8 cellular contexts compared by ENCODE assay signal in genomic region chr1:156337888-156338179, GRCh38. TPM values are rescaled to one million over a fixed set of nuclear protein-coding genes. Genes with fewer than 3 reads are reported as not detected.
A peak's percentile ranks its signal among the peaks of the same experiment; 100 is the strongest.
DNase-seq lines count a peak whose midpoint lies in the region; ATAC-seq, FAIRE-seq and TF ChIP-seq lines count a peak whose summit lies in the region.

No MANE protein-coding gene starts in this region.

- FAIRE-seq in astrocyte (lab: Jason Lieb, UNC) = no peak

- peaks cover 43% of the 10 kb centered on the region for H4K20me1 ChIP-seq in astrocyte (ENCODE audit: insufficient read depth, low read length)

- peaks cover 47% of the 10 kb centered on the region for H3K79me2 ChIP-seq in astrocyte (ENCODE audit: insufficient read depth, low read length)

- peaks cover 10% of the 10 kb centered on the region for H3K36me3 Mint-ChIP-seq in astrocyte (ENCODE audit: low read depth, unreplicated experiment)

- H3K4me3 Mint-ChIP-seq in astrocyte (ENCODE audit: unreplicated experiment) = peak overlapping the region; percentile 100

- no peaks in the 10 kb centered on the region for H3K27me3 Mint-ChIP-seq in astrocyte (ENCODE audit: low read depth, unreplicated experiment)

- H3K9me3 ChIP-seq in astrocyte (ENCODE audit: insufficient read depth, low read depth, low read length) (no peaks in the 10 kb centered on the region), right lobe of liver (no peaks in the 10 kb centered on the region), transverse colon (no peaks in the 10 kb centered on the region)

- peak overlapping the region; percentile 86 for H3K4me2 ChIP-seq in astrocyte (ENCODE audit: low read length)

- in situ Hi-C loops in transverse colon (cut with MboI; ENCODE audit: low pct_ligation_motif_present in 1 of 4, low pct_unique_long_range_greater_than_20kb in 1 of 4, low sequenced_read_pairs in 3 of 4) = no loop called here

- H3K4me3 ChIP-seq in AG10803 (ENCODE audit: low read length) (peak overlapping the region; percentile 95), astrocyte (ENCODE audit: insufficient read depth, low read depth, low read length) (peak overlapping the region; percentile 93), right lobe of liver (peak overlapping the region; percentile 62 to 91 (median 82)), transverse colon (peak overlapping the region; percentile 65 to 99 (median 89))

- H3K9ac ChIP-seq in astrocyte (ENCODE audit: low read length) = peak overlapping the region; percentile 91

- H3K27me3 ChIP-seq in astrocyte (ENCODE audit: insufficient read depth, low read length) (no peaks in the 10 kb centered on the region), right lobe of liver (no peaks in the 10 kb centered on the region), transverse colon (no peaks in the 10 kb centered on the region)

- H3K4me1 Mint-ChIP-seq in astrocyte (ENCODE audit: low read depth, unreplicated experiment) = peaks cover 1% of the 10 kb centered on the region

- H3K27ac ChIP-seq in astrocyte (ENCODE audit: low read depth, low read length) (peak overlapping the region; percentile 76), right lobe of liver (peak overlapping the region; percentile 47 to 86 (median 70)), transverse colon (peak overlapping the region; percentile 86 to 92 (median 90))

- ATAC-seq in HG02970 (IDR thresholded peaks at IDR 0.05; ENCODE audit: low FRiP score, unreplicated experiment) (peak; percentile 2), right lobe of liver (peak in 1 of 4 donors; percentile 0), HG03565 (IDR thresholded peaks at IDR 0.05; ENCODE audit: unreplicated experiment) (no peak), GM19035 (IDR thresholded peaks at IDR 0.05; ENCODE audit: unreplicated experiment) (no peak)

- H3K36me3 ChIP-seq in astrocyte (ENCODE audit: insufficient read depth, low read length) (peaks cover 29% of the 10 kb centered on the region), right lobe of liver (peaks cover 0 to 30% (median 14%) of the 10 kb centered on the region in 4 donors), transverse colon (peaks cover 0 to 19% (median 8%) of the 10 kb centered on the region in 4 donors)

- peak overlapping the region; percentile 89 for H2AFZ ChIP-seq in astrocyte (ENCODE audit: low read depth, low read length)

- TF ChIP-seq CTCF in AG10803 (conservative IDR thresholded peaks at IDR 0.05; ENCODE audit: low read length) = no peak
- TF ChIP-seq CTCF in astrocyte (IDR thresholded peaks at IDR 0.05; ENCODE audit: insufficient read depth, low read depth, low read length) = no peak
- no peak for TF ChIP-seq CTCF in right lobe of liver (IDR thresholded peaks at IDR 0.05)
- TF ChIP-seq CTCF in transverse colon (IDR thresholded peaks at IDR 0.05) = no peak

- no peak for DNase-seq in AG10803 (ENCODE audit: low read depth)
- no peak for DNase-seq in astrocyte (ENCODE audit: low read depth)
- peak in 1 of 3 donors; percentile 45 for DNase-seq in right lobe of liver
- DNase-seq in transverse colon = no peak
- no peak for DNase-seq in NCI-H748 (lab: John Stamatoyannopoulos, UW; ENCODE audit: unreplicated experiment)

- no peak for TF ChIP-seq EP300 in transverse colon (IDR thresholded peaks at IDR 0.05; ENCODE audit: low read depth)

- 0% methylated on average over 8 of the region's 14 CpGs for WGBS in right lobe of liver (ENCODE audit: insufficient coverage, low coverage, low lambda C conversion rate, missing lambda C conversion rate)
- WGBS in transverse colon (ENCODE audit: low coverage in 1 of 2), 2 donors = 0% methylated on average over 8 to 14 of the region's 14 CpGs

- TF ChIP-seq POLR2A in right lobe of liver (IDR thresholded peaks at IDR 0.05) (no peak), transverse colon (IDR thresholded peaks at IDR 0.05) (no peak)

- peaks cover 2% of the 10 kb centered on the region for H3K9me3 Mint-ChIP-seq in astrocyte (ENCODE audit: unreplicated experiment)

- H3K27ac Mint-ChIP-seq in astrocyte (ENCODE audit: unreplicated experiment) = peak overlapping the region; percentile 95

- H3K4me1 ChIP-seq in astrocyte (ENCODE audit: insufficient read depth, low read length) (peaks cover 17% of the 10 kb centered on the region), right lobe of liver (peaks cover 0 to 15% (median 3%) of the 10 kb centered on the region in 4 donors), transverse colon (peaks cover 13 to 21% (median 19%) of the 10 kb centered on the region in 4 donors)

- intact Hi-C loops in right lobe of liver (cut with DNase I) (no loop called here), transverse colon (cut with DNase I; ENCODE audit: low total_unique reads) (no loop called here)

RNA-seq across cellular contexts. Expression of gene CCT3, which starts 0.3 kb away (rescaled TPM):
- 343 and 360 TPM in 2 replicates for total RNA-seq in astrocyte
- 100 to 1,000 TPM in 3 of 6 experiments, 10 to 100 TPM in 3; 79.3 to 179 (median 115) TPM for total RNA-seq in right lobe of liver
- total RNA-seq in transverse colon = 100 to 1,000 TPM in 2 of 4 donors, 10 to 100 TPM in 2; 55.1 to 145 (median 90.7) TPM

RNA-seq across cellular contexts. Expression of gene TSACC, which starts 0.5 kb away (rescaled TPM):
- total RNA-seq in astrocyte (1.0 and 1.2 TPM in 2 replicates), right lobe of liver (1 to 10 TPM in 2 of 6 experiments, under 1 TPM in 2, not detected in 2; 0.37 to 1.1 (median 0.99) TPM), transverse colon (not detected)

RNA-seq across cellular contexts. Expression of gene RHBG, which starts 31.2 kb away (rescaled TPM):
- total RNA-seq in astrocyte (not detected in 2 replicates), right lobe of liver (1 to 10 TPM in 2 of 6 experiments, under 1 TPM in 2, not detected in 2; 0.42 to 1.6 (median 1.1) TPM), transverse colon (not detected)

RNA-seq across cellular contexts. Expression of gene VHLL, which starts 38.7 kb away (rescaled TPM):
- total RNA-seq in astrocyte = 0.34 TPM in 1 of 2 replicates, not detected in the other
- total RNA-seq in right lobe of liver = not detected
- total RNA-seq in transverse colon = not detected

RNA-seq across cellular contexts. Expression of gene GLMP, which starts 42.4 kb away (rescaled TPM):
- total RNA-seq in astrocyte (43.6 and 52.5 TPM in 2 replicates), right lobe of liver (10 to 100 TPM; 34.7 to 72.0 (median 55.7) TPM), transverse colon (10 to 100 TPM in 3 of 4 donors, 1 to 10 TPM in 1; 4.0 to 65.9 (median 38.2) TPM)
